ENCODE assay signal across 1 cellular context in the genomic region with DNA sequence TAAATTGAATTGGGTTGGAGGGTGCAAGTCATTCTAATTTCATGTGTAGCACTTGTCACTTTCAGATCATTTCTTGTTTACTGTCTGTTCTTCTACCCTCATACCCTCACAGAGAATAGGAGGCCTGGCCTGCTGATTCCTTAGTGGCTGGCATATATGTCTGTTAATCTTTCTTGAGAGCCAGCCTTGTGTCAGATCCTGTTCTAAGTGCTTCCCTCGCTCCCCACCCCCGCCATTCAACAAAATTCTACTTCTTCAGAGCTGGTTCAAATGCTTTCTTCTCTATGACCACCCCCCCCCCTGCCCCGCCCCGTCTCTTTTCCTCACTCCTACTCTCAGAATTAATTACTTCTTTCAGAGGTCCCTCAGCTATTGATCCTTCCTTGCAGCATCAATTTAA.
TF ChIP-seq lines count a peak whose summit lies in the region.

No MANE protein-coding gene starts in this region.

TF ChIP-seq in HCT116, 20 proteins besides CTCF, POLR2A, EP300 and RAD21 (continued from another document):
- TF ChIP-seq, protein P1, sequence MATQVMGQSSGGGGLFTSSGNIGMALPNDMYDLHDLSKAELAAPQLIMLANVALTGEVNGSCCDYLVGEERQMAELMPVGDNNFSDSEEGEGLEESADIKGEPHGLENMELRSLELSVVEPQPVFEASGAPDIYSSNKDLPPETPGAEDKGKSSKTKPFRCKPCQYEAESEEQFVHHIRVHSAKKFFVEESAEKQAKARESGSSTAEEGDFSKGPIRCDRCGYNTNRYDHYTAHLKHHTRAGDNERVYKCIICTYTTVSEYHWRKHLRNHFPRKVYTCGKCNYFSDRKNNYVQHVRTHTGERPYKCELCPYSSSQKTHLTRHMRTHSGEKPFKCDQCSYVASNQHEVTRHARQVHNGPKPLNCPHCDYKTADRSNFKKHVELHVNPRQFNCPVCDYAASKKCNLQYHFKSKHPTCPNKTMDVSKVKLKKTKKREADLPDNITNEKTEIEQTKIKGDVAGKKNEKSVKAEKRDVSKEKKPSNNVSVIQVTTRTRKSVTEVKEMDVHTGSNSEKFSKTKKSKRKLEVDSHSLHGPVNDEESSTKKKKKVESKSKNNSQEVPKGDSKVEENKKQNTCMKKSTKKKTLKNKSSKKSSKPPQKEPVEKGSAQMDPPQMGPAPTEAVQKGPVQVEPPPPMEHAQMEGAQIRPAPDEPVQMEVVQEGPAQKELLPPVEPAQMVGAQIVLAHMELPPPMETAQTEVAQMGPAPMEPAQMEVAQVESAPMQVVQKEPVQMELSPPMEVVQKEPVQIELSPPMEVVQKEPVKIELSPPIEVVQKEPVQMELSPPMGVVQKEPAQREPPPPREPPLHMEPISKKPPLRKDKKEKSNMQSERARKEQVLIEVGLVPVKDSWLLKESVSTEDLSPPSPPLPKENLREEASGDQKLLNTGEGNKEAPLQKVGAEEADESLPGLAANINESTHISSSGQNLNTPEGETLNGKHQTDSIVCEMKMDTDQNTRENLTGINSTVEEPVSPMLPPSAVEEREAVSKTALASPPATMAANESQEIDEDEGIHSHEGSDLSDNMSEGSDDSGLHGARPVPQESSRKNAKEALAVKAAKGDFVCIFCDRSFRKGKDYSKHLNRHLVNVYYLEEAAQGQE (IDR thresholded peaks at IDR 0.05; ENCODE audit: low read depth) = no peak
- no peak for TF ChIP-seq EZH2phosphoT487 (IDR thresholded peaks at IDR 0.05; ENCODE audit: borderline replicate concordance)
- TF ChIP-seq, protein P2, sequence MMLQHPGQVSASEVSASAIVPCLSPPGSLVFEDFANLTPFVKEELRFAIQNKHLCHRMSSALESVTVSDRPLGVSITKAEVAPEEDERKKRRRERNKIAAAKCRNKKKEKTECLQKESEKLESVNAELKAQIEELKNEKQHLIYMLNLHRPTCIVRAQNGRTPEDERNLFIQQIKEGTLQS (IDR thresholded peaks at IDR 0.05) = no peak
- TF ChIP-seq ZNF274 (IDR thresholded peaks at IDR 0.05; ENCODE audit: low read depth, low read length) = no peak
- TF ChIP-seq SRF (IDR thresholded peaks at IDR 0.05; ENCODE audit: low read depth) = no peak
- no peak for TF ChIP-seq SIN3A (IDR thresholded peaks at IDR 0.05; ENCODE audit: low read depth)
- no peak for TF ChIP-seq POLR2AphosphoS5 (IDR thresholded peaks at IDR 0.05; ENCODE audit: low read depth, low read length)
